ENCODE assay signal across 8 cellular contexts in the genomic region with DNA sequence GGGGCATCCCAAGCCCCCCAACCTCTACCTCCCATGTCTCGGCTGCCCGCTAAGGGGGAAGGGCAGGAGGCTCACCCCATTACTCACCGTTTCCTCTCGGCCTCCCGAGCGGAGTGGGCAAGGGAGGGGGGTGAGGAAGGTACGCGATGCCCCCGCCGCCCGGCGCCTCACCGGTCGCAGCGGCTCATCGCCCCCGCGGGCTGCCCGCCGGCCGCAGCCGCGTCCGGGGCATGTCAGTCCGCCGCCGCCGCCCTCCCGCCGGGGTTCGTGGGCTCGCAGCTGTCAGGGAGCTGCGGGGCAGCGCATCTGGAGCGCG. TPM values are rescaled to one million over a fixed set of nuclear protein-coding genes. Genes with fewer than 3 reads are reported as not detected.
DNase-seq lines count a peak whose midpoint lies in the region; ATAC-seq and TF ChIP-seq lines count a peak whose summit lies in the region.

No MANE protein-coding gene starts in this region.

- ATAC-seq in effector memory CD8-positive, alpha-beta T cell (replicated peaks), result no peak
- no peak for ATAC-seq in HG03108 (IDR thresholded peaks at IDR 0.05; ENCODE audit: unreplicated experiment)

- no peaks in the 10 kb centered on the region for H3K36me3 Mint-ChIP-seq in activated CD4-positive, alpha-beta T cell treated with anti-CD3 and anti-CD28 coated beads, Interleukin-2, amount 10 ng/mL, durations not matched to agents 24 days and 14 days (ENCODE audit: low read depth)
- H3K36me3 Mint-ChIP-seq in effector memory CD8-positive, alpha-beta T cell (ENCODE audit: insufficient read depth), result no peaks in the 10 kb centered on the region
- H3K36me3 Mint-ChIP-seq in nephron progenitor cell (ENCODE audit: low read depth), result no peaks in the 10 kb centered on the region

- peaks cover 52% of the 10 kb centered on the region for H3K27me3 Mint-ChIP-seq in activated CD4-positive, alpha-beta T cell treated with anti-CD3 and anti-CD28 coated beads, Interleukin-2, amount 10 ng/mL, durations not matched to agents 24 days and 14 days
- H3K27me3 Mint-ChIP-seq in effector memory CD8-positive, alpha-beta T cell, result peaks cover 67 to 71% of the 10 kb centered on the region in 2 donors
- H3K27me3 Mint-ChIP-seq in nephron progenitor cell (ENCODE audit: low read depth, poor library complexity), result peaks cover 2% of the 10 kb centered on the region

- no peak for TF ChIP-seq CTCF in nephron progenitor cell (IDR thresholded peaks at IDR 0.05)
- no peak for TF ChIP-seq CTCF in GM10266 (IDR thresholded peaks at IDR 0.05; ENCODE audit: control insufficient read depth, insufficient read depth, low read depth, missing control alignments)

- intact Hi-C loops in activated CD4-positive, alpha-beta T cell treated with anti-CD3 and anti-CD28 coated beads, Interleukin-2, amount 10 ng/mL, durations not matched to agents 24 days and 14 days (cut with micrococcal nuclease), result no loop called here

- peak overlapping the region; percentile 81 for H3K4me3 Mint-ChIP-seq in activated CD4-positive, alpha-beta T cell treated with anti-CD3 and anti-CD28 coated beads, Interleukin-2, amount 10 ng/mL, durations not matched to agents 24 days and 14 days
- H3K4me3 Mint-ChIP-seq in effector memory CD8-positive, alpha-beta T cell, result peak overlapping the region; percentile 71 to 72
- peak overlapping the region; percentile 93 for H3K4me3 Mint-ChIP-seq in nephron progenitor cell

- peak; percentile 60 for DNase-seq in activated CD4-positive, alpha-beta T cell treated with anti-CD3 and anti-CD28 coated beads, Interleukin-2, amount 10 ng/mL, durations not matched to agents 24 days and 14 days
- no peak for DNase-seq in activated CD4-positive, alpha-beta T cell treated with anti-CD3 and anti-CD28 coated beads for 4 hours
- DNase-seq in M059J (ENCODE audit: low read depth) (peak; percentile 18), nephron progenitor cell (no peak), NCI-H1105 treated with DMSO at 0.1 percent for 48 hours (lab: John Stamatoyannopoulos, UW) (no peak), GM10266 (ENCODE audit: extremely low spot score) (no peak)
- no peak for DNase-seq in effector memory CD8-positive, alpha-beta T cell

- H3K9me3 Mint-ChIP-seq in activated CD4-positive, alpha-beta T cell treated with anti-CD3 and anti-CD28 coated beads, Interleukin-2, amount 10 ng/mL, durations not matched to agents 24 days and 14 days, result no peaks in the 10 kb centered on the region
- H3K9me3 Mint-ChIP-seq in effector memory CD8-positive, alpha-beta T cell, result no peaks in the 10 kb centered on the region
- no peaks in the 10 kb centered on the region for H3K9me3 Mint-ChIP-seq in nephron progenitor cell

- peak overlapping the region; percentile 77 for H3K27ac Mint-ChIP-seq in activated CD4-positive, alpha-beta T cell treated with anti-CD3 and anti-CD28 coated beads, Interleukin-2, amount 10 ng/mL, durations not matched to agents 24 days and 14 days
- no peak overlapping the region for H3K27ac Mint-ChIP-seq in effector memory CD8-positive, alpha-beta T cell
- H3K27ac Mint-ChIP-seq in nephron progenitor cell, result peak overlapping the region; percentile 84

- peaks cover 15% of the 10 kb centered on the region for H3K4me1 Mint-ChIP-seq in activated CD4-positive, alpha-beta T cell treated with anti-CD3 and anti-CD28 coated beads, Interleukin-2, amount 10 ng/mL, durations not matched to agents 24 days and 14 days
- peaks cover 9 to 10% of the 10 kb centered on the region in 2 donors for H3K4me1 Mint-ChIP-seq in effector memory CD8-positive, alpha-beta T cell (ENCODE audit: low read depth in 2 of 2)
- peaks cover 61% of the 10 kb centered on the region for H3K4me1 Mint-ChIP-seq in nephron progenitor cell

RNA-seq across cellular contexts. Expression of gene SLC8A3, which starts 0.5 kb away (rescaled TPM):
- 0.36 and 0.79 TPM in 2 replicates for total RNA-seq in activated CD4-positive, alpha-beta T cell treated with anti-CD3 and anti-CD28 coated beads, Interleukin-2, amount 10 ng/mL, durations not matched to agents 24 days and 14 days
- total RNA-seq in M059J (2014; rRNA removed; shearing (Covaris generic)), result 0.05 TPM in 1 of 2 replicates, not detected in the other

Comparison
In these comparisons a context has a peak if more than half of its experiments do, and no peak if none do; other contexts are left out.
1. DNase-seq: peak in activated CD4-positive, alpha-beta T cell treated with anti-CD3 and anti-CD28 coated beads, Interleukin-2, amount 10 ng/mL, durations not matched to agents 24 days and 14 days (single experiment) and M059J (single experiment); none in activated CD4-positive, alpha-beta T cell treated with anti-CD3 and anti-CD28 coated beads for 4 hours (0 of 2), effector memory CD8-positive, alpha-beta T cell (0 of 3), nephron progenitor cell (single experiment), NCI-H1105 treated with DMSO at 0.1 percent for 48 hours (single experiment) and GM10266 (single experiment).
2. H3K27ac Mint-ChIP-seq: peak in activated CD4-positive, alpha-beta T cell treated with anti-CD3 and anti-CD28 coated beads, Interleukin-2, amount 10 ng/mL, durations not matched to agents 24 days and 14 days (single experiment) and nephron progenitor cell (single experiment); none in effector memory CD8-positive, alpha-beta T cell (0 of 2).
3. Peak in every context shown above with its lines, with median percentiles within 50 percentile points of each other: H3K4me3 Mint-ChIP-seq.